Comparison of ENCODE assay signal across 22 cellular contexts in genomic region chr12:106142591-106143261, GRCh38. TPM values are rescaled to one million over a fixed set of nuclear protein-coding genes. Genes with fewer than 3 reads are reported as not detected.
DNase-seq lines count a peak whose midpoint lies in the region; ATAC-seq and TF ChIP-seq lines count a peak whose summit lies in the region.
"Had no signal": no experiment of that assay in that cellular context is flagged by ENCODE, and none has a peak within 500 bp of the region (broad histone marks: within the 10 kb centered on the region; RNA-seq: fewer than 3 reads in every experiment).

No MANE protein-coding gene starts in this region.

- no peak overlapping the region for H2AFZ ChIP-seq in KMS-11 (ENCODE audit: low read depth)
- no peak overlapping the region for H2AFZ ChIP-seq in neural cell (ENCODE audit: low read depth, low read length)

- no peaks in the 10 kb centered on the region for H3F3A ChIP-seq in neural cell (ENCODE audit: insufficient read depth, low read length, poor library complexity, severe bottlenecking)

- peaks cover 10% of the 10 kb centered on the region for H3K27me3 ChIP-seq in BLaER1
- H3K27me3 ChIP-seq in KMS-11 (ENCODE audit: insufficient read depth, low read depth), result no peaks in the 10 kb centered on the region
- H3K27me3 ChIP-seq in neural cell (ENCODE audit: insufficient read depth, low read depth, low read length), result no peaks in the 10 kb centered on the region

- H3K9me2 ChIP-seq in neural cell (ENCODE audit: insufficient read depth, low read length), result no peaks in the 10 kb centered on the region

- H4K20me1 ChIP-seq in BLaER1 (peaks cover 8% of the 10 kb centered on the region; the same call in 1 of the 2 replicates), KMS-11 (ENCODE audit: insufficient read depth) (no peaks in the 10 kb centered on the region), neural cell (ENCODE audit: insufficient read depth) (no peaks in the 10 kb centered on the region)

- H3K9ac ChIP-seq in BLaER1 (no peak overlapping the region), KMS-11 (peak overlapping the region; percentile 18; the same call in 1 of the 2 replicates), neural cell (ENCODE audit: low read length) (no peak overlapping the region)

- no peak for TF ChIP-seq RAD21 in neural cell (conservative IDR thresholded peaks at IDR 0.05)

- H3K4me1 ChIP-seq in BLaER1 (peaks cover 41% of the 10 kb centered on the region), KMS-11 (ENCODE audit: low read depth, poor library complexity, severe bottlenecking) (peaks cover 59% of the 10 kb centered on the region)

- peak overlapping the region; percentile 7 for H3K4me2 ChIP-seq in BLaER1
- peak overlapping the region; percentile 82 for H3K4me2 ChIP-seq in KMS-11
- no peak overlapping the region for H3K4me2 ChIP-seq in neural cell (ENCODE audit: low read length)

- no peak for TF ChIP-seq EP300 in neural cell (conservative IDR thresholded peaks at IDR 0.05; ENCODE audit: poor library complexity, severe bottlenecking)

- H3K36me3 Mint-ChIP-seq in brain, result peaks cover 4% of the 10 kb centered on the region

- H3K4me1 Mint-ChIP-seq in brain, result peaks cover 64% of the 10 kb centered on the region

- no peaks in the 10 kb centered on the region for H3K27me3 Mint-ChIP-seq in brain

- ATAC-seq in GM18873 (IDR thresholded peaks at IDR 0.05; ENCODE audit: low FRiP score, unreplicated experiment), result no peak
- ATAC-seq: lower lobe of right lung had no signal

- H3K4me3 ChIP-seq in BLaER1 (no peak overlapping the region), KMS-11 (IDR thresholded peaks at IDR 0.05; ENCODE audit: insufficient read depth, low read depth, low read length) (no peak overlapping the region), neural cell (ENCODE audit: low read length) (peak overlapping the region; percentile 28)
- H3K4me3 ChIP-seq: lower lobe of right lung had no signal

- H3K27ac ChIP-seq in BLaER1 (no peak overlapping the region), KMS-11 (peak overlapping the region; percentile 91), neural cell (ENCODE audit: low read length) (no peak overlapping the region)
- H3K27ac ChIP-seq: HL-60, lower lobe of right lung had no signal

- H3K9me3 Mint-ChIP-seq in brain, result peaks cover 0 to 3% (median 0%) of the 10 kb centered on the region in 5 experiments
- H3K9me3 Mint-ChIP-seq: CD4-positive, alpha-beta T cell had no signal

- peak overlapping the region in 4 of 5 experiments; percentile 23 to 61 (median 51) for H3K4me3 Mint-ChIP-seq in brain
- H3K4me3 Mint-ChIP-seq: CD4-positive, alpha-beta T cell had no signal

- no peak for DNase-seq in posterior vena cava (ENCODE audit: low spot score)
- no peak for DNase-seq in KG1 (lab: John Stamatoyannopoulos, UW)
- DNase-seq: activated CD4-positive, alpha-beta T cell treated with anti-CD3 and anti-CD28 coated beads for 1 hour; activated CD8-positive, alpha-beta memory T cell treated with anti-CD3 and anti-CD28 coated beads for 24 hours; activated naive CD4-positive, alpha-beta T cell treated with Interleukin-2 at 50 U/mL for 16 hours; activated T-cell treated with anti-CD3 and anti-CD28 coated beads, Interleukin-2, amount 50 U/mL, for 48 hours; amygdala; caudate nucleus; CD4-positive, alpha-beta T cell; foreskin fibroblast; H7; hippocampal formation; lower lobe of right lung; NCI-H1105 treated with DMSO at 0.1 percent for 48 hours; NCI-H2081; NCI-H446 treated with DMSO at 0.1 percent for 48 hours had no signal

- TF ChIP-seq CTCF in KMS-11 (conservative IDR thresholded peaks at IDR 0.05; ENCODE audit: low read depth, low read length), result no peak
- no peak for TF ChIP-seq CTCF in brain (conservative IDR thresholded peaks at IDR 0.05)
- no peak for TF ChIP-seq CTCF in neural cell (IDR thresholded peaks at IDR 0.05; ENCODE audit: poor library complexity, severe bottlenecking)

- H3K9me3 ChIP-seq in BLaER1 (no peaks in the 10 kb centered on the region), neural cell (ENCODE audit: low read length) (no peaks in the 10 kb centered on the region)
- H3K9me3 ChIP-seq: lower lobe of right lung had no signal

- H3K27ac Mint-ChIP-seq in brain, result peak overlapping the region in 4 of 5 experiments; percentile 6 to 61 (median 16)
- H3K27ac Mint-ChIP-seq: CD4-positive, alpha-beta T cell had no signal

- H3K79me2 ChIP-seq in KMS-11 (ENCODE audit: insufficient read depth, low read depth) (peaks cover 25% of the 10 kb centered on the region), neural cell (replicated peaks; ENCODE audit: insufficient read depth, low read length) (peaks cover 29% of the 10 kb centered on the region)

- intact Hi-C loops in posterior vena cava (cut with DNase I), result no loop called here

- no peaks in the 10 kb centered on the region for H3K36me3 ChIP-seq in BLaER1
- H3K36me3 ChIP-seq in KMS-11 (ENCODE audit: insufficient read depth), result no peaks in the 10 kb centered on the region
- H3K36me3 ChIP-seq in neural cell (ENCODE audit: insufficient read depth, low read length), result no peaks in the 10 kb centered on the region
- H3K36me3 ChIP-seq: lower lobe of right lung had no signal

TF ChIP-seq in neural cell, 6 proteins besides CTCF, POLR2A, EP300 and RAD21:
- TF ChIP-seq REST (IDR thresholded peaks at IDR 0.05; ENCODE audit: borderline replicate concordance) (no peak), SMC3 (conservative IDR thresholded peaks at IDR 0.05; ENCODE audit: poor library complexity) (no peak), TAF1 (IDR thresholded peaks at IDR 0.05; ENCODE audit: low read depth) (no peak), POLR2AphosphoS5 (IDR thresholded peaks at IDR 0.05) (no peak), MXI1 (conservative IDR thresholded peaks at IDR 0.05; ENCODE audit: poor library complexity, severe bottlenecking) (no peak), EZH2 (IDR thresholded peaks at IDR 0.05; ENCODE audit: borderline replicate concordance, insufficient read depth, low read length, poor library complexity, severe bottlenecking) (no peak)

RNA-seq across cellular contexts. Expression of gene NUAK1, which starts 4.0 kb away (rescaled TPM):
- polyA plus RNA-seq in brain (ENCODE audit: insufficient read depth, low read depth, low replicate concordance), result 11.5 TPM
- 8.3 and 11.7 TPM in 2 replicates for polyA plus RNA-seq in neural cell
- 19.7 and 37.9 TPM in 2 replicates for polyA minus RNA-seq in neural cell
- 10 to 100 TPM; 16.9 to 17.7 TPM for total RNA-seq in posterior vena cava
